In genomic region chr22:35530700-35531099, GRCh38 we compare ENCODE assay signal across 30 cellular contexts. TPM values are rescaled to one million over a fixed set of nuclear protein-coding genes. Genes with fewer than 3 reads are reported as not detected.
"Had no signal": no experiment of that assay in that cellular context is flagged by ENCODE, and none has a peak within 500 bp of the region (broad histone marks: within the 10 kb centered on the region; RNA-seq: fewer than 3 reads in every experiment).

No MANE protein-coding gene starts in this region.

- H3K36me3 Mint-ChIP-seq: natural killer cell, type B pancreatic cell had no signal

- H3K4me1 Mint-ChIP-seq: stimulated activated naive CD8-positive, alpha-beta T cell treated with anti-CD3 and anti-CD28 coated beads, Interleukin-15, amount 100 ng/mL, for 72 hours had no signal

- H3K4me2 ChIP-seq: smooth muscle cell had no signal

- H3K4me1 ChIP-seq: foreskin keratinocyte, pancreas had no signal

- H3K27me3 ChIP-seq: esophagus muscularis mucosa, gastroesophageal sphincter, heart right ventricle, pancreas, right lobe of liver, tibial artery had no signal

- H3K27ac Mint-ChIP-seq: memory B cell; natural killer cell; stimulated activated naive CD8-positive, alpha-beta T cell treated with anti-CD3 and anti-CD28 coated beads, Interleukin-15, amount 100 ng/mL, for 72 hours; type B pancreatic cell had no signal

- H3K4me3 ChIP-seq: coronary artery, esophagus muscularis mucosa, gastroesophageal sphincter, heart right ventricle, lower lobe of right lung, pancreas, right lobe of liver, smooth muscle cell, suprapubic skin, tibial artery had no signal

- DNase-seq: dermis blood vessel endothelial cell; effector memory CD4-positive, alpha-beta T cell; foreskin keratinocyte; hippocampal formation; left cardiac atrium; left ventricle myocardium superior; lower lobe of right lung; natural killer cell; occipital lobe; pancreas; retina; right lobe of liver; stimulated activated CD4-positive, alpha-beta T cell treated with anti-CD3 and anti-CD28 coated beads, Interleukin-12 subunit alpha, Interleukin-12 subunit beta, amount 100 ng/mL, for 4 hours; stimulated activated CD4-positive, alpha-beta T cell treated with anti-CD3 and anti-CD28 coated beads, Interleukin-1b, Interleukin-23, amount 100 ng/mL, for 48 hours; stimulated activated CD4-positive, alpha-beta T cell treated with anti-CD3 and anti-CD28 coated beads, Interleukin-4, amount 100 ng/mL, for 1 hour; stimulated activated CD8-positive, alpha-beta memory T cell treated with anti-CD3 and anti-CD28 coated beads, Interleukin-4, amount 100 ng/mL, for 48 hours; stimulated activated naive CD4-positive, alpha-beta T cell; stimulated activated naive CD8-positive, alpha-beta T cell treated with anti-CD3 and anti-CD28 coated beads, Interleukin-15, amount 100 ng/mL, for 72 hours; tibial artery had no signal

- H3K9me3 Mint-ChIP-seq: memory B cell; natural killer cell; stimulated activated naive CD8-positive, alpha-beta T cell treated with anti-CD3 and anti-CD28 coated beads, Interleukin-15, amount 100 ng/mL, for 72 hours had no signal

- H3K27ac ChIP-seq: coronary artery, esophagus muscularis mucosa, foreskin keratinocyte, gastroesophageal sphincter, lower lobe of right lung, pancreas, right lobe of liver, suprapubic skin, tibial artery had no signal

- H3K4me3 Mint-ChIP-seq: memory B cell; natural killer cell; stimulated activated naive CD8-positive, alpha-beta T cell treated with anti-CD3 and anti-CD28 coated beads, Interleukin-15, amount 100 ng/mL, for 72 hours; type B pancreatic cell had no signal

- H3K9me3 ChIP-seq: pancreas, right lobe of liver, suprapubic skin had no signal

- FAIRE-seq: endothelial cell of umbilical vein, islet of Langerhans, pancreas had no signal

- H3K36me3 ChIP-seq: esophagus muscularis mucosa, gastroesophageal sphincter, heart right ventricle, lower lobe of right lung, pancreas, right lobe of liver, suprapubic skin, tibial artery had no signal

- ATAC-seq: foreskin keratinocyte; gastroesophageal sphincter; natural killer cell; pancreas; right lobe of liver; stimulated activated naive CD8-positive, alpha-beta T cell treated with anti-CD3 and anti-CD28 coated beads, Interleukin-15, amount 100 ng/mL, for 72 hours had no signal

RNA-seq across cellular contexts. Expression of gene RASD2, which starts 9.9 kb away (rescaled TPM):
- total RNA-seq: endothelial cell of umbilical vein, pulmonary artery endothelial cell had no signal
- polyA plus RNA-seq: endothelial cell of umbilical vein, smooth muscle cell had no signal
